ENCODE assay signal across 8 cellular contexts in genomic region chr7:138752568-138753518, GRCh38.
DNase-seq lines count a peak whose midpoint lies in the region; ATAC-seq, FAIRE-seq and TF ChIP-seq lines count a peak whose summit lies in the region.

No MANE protein-coding gene starts in this region.

- peak; percentile 92 for ATAC-seq in GM21447 (IDR thresholded peaks at IDR 0.05; ENCODE audit: unreplicated experiment)
- peak; percentile 95 for ATAC-seq in central memory CD8-positive, alpha-beta T cell (replicated peaks; ENCODE audit: extremely low read depth, poor library complexity, severe bottlenecking)

- no peaks in the 10 kb centered on the region for H3K27me3 Mint-ChIP-seq in central memory CD8-positive, alpha-beta T cell

- H3K4me3 Mint-ChIP-seq in central memory CD8-positive, alpha-beta T cell: peak overlapping the region; percentile 30

- peak overlapping the region in 9 of 11 experiments; percentile 6 to 71 (median 49); a peak in 18 of 22 replicates for H3K4me2 ChIP-seq in BLaER1 treated with 17β-estradiol and CSF1 and Interleukin-3, amounts not matched to agents 10 nM and 100 nM

- no peaks in the 10 kb centered on the region for H3K36me3 ChIP-seq in BLaER1 treated with 17β-estradiol and CSF1 and Interleukin-3, amounts not matched to agents 10 nM and 100 nM

- no peaks in the 10 kb centered on the region for H3K9me3 Mint-ChIP-seq in central memory CD8-positive, alpha-beta T cell

- H3K4me1 Mint-ChIP-seq in central memory CD8-positive, alpha-beta T cell: peaks cover 46% of the 10 kb centered on the region

- no peaks in the 10 kb centered on the region for H3K27me3 ChIP-seq in BLaER1 treated with 17β-estradiol and CSF1 and Interleukin-3, amounts not matched to agents 10 nM and 100 nM

- TF ChIP-seq CTCF in D721Med (IDR thresholded peaks at IDR 0.05; ENCODE audit: insufficient read depth, missing control alignments): no peak

- peaks cover 10% of the 10 kb centered on the region for H3K36me3 Mint-ChIP-seq in central memory CD8-positive, alpha-beta T cell (ENCODE audit: insufficient read depth)

- H3K4me3 ChIP-seq in BLaER1 treated with 17β-estradiol and CSF1 and Interleukin-3, amounts not matched to agents 10 nM and 100 nM: no peak overlapping the region

- peak overlapping the region in 1 of 11 experiments; percentile 36; a peak in 1 of 22 replicates for H3K9ac ChIP-seq in BLaER1 treated with 17β-estradiol and CSF1 and Interleukin-3, amounts not matched to agents 10 nM and 100 nM

- H3K4me1 ChIP-seq in BLaER1 treated with 17β-estradiol and CSF1 and Interleukin-3, amounts not matched to agents 10 nM and 100 nM: peaks cover 0 to 28% (median 16%) of the 10 kb centered on the region in 10 experiments; a peak in 14 of 20 replicates

- peak overlapping the region; percentile 92 for H3K27ac Mint-ChIP-seq in central memory CD8-positive, alpha-beta T cell (ENCODE audit: low read depth)

- H3K27ac ChIP-seq in BLaER1 treated with 17β-estradiol and CSF1 and Interleukin-3, amounts not matched to agents 10 nM and 100 nM: peak overlapping the region in 4 of 11 experiments; percentile 17 to 76 (median 37); a peak in 7 of 22 replicates
- no peak overlapping the region for H3K27ac ChIP-seq in substantia nigra (ENCODE audit: low read depth, low read length, poor library complexity, severe bottlenecking)

- FAIRE-seq in D721Med (lab: Jason Lieb, UNC): no peak

- no peaks in the 10 kb centered on the region for H4K20me1 ChIP-seq in BLaER1 treated with 17β-estradiol and CSF1 and Interleukin-3, amounts not matched to agents 10 nM and 100 nM

- DNase-seq in LoVo (ENCODE audit: low spot score): peak; percentile 90
- DNase-seq in activated CD4-positive, CD25-positive, alpha-beta regulatory T cell treated with anti-CD3 and anti-CD28 coated beads, Interleukin-2, amount 50 U/mL, for 72 hours: peak; percentile 75
- DNase-seq in central memory CD8-positive, alpha-beta T cell (ENCODE audit: low spot score in 2 of 2): peak; percentile 77 to 95
- peak; percentile 62 to 80 for DNase-seq in stimulated activated CD4-positive, alpha-beta T cell treated with anti-CD3 and anti-CD28 coated beads, Interleukin-15, amount 100 ng/mL, for 1 hour (ENCODE audit: low read depth in 1 of 2, low spot score in 1 of 2)
- no peak for DNase-seq in substantia nigra (lab: John Stamatoyannopoulos, UW)
- no peak for DNase-seq in D721Med (ENCODE audit: insufficient read length, low spot score)

- H3K9me3 ChIP-seq in BLaER1 treated with 17β-estradiol and CSF1 and Interleukin-3, amounts not matched to agents 10 nM and 100 nM (replicated peaks in 1 of 11): peaks cover 0 to 7% (median 0%) of the 10 kb centered on the region in 11 experiments; a peak in 1 of 22 replicates

Comparison
In these comparisons a context has a peak if more than half of its experiments do, and no peak if none do; other contexts are left out.
1. DNase-seq: peak in LoVo (single experiment), activated CD4-positive, CD25-positive, alpha-beta regulatory T cell treated with anti-CD3 and anti-CD28 coated beads, Interleukin-2, amount 50 U/mL, for 72 hours (single experiment), central memory CD8-positive, alpha-beta T cell (2 of 2) and stimulated activated CD4-positive, alpha-beta T cell treated with anti-CD3 and anti-CD28 coated beads, Interleukin-15, amount 100 ng/mL, for 1 hour (2 of 2); none in substantia nigra (0 of 49) and D721Med (single experiment).